ENCODE assay signal across 25 cellular contexts in genomic region chr5:95114902-95115301, GRCh38.
DNase-seq lines count a peak whose midpoint lies in the region; ATAC-seq and TF ChIP-seq lines count a peak whose summit lies in the region.
"Had no signal": no experiment of that assay in that cellular context is flagged by ENCODE, and none has a peak within 500 bp of the region (broad histone marks: within the 10 kb centered on the region; RNA-seq: fewer than 3 reads in every experiment).

No MANE protein-coding gene starts in this region.

- no peak for TF ChIP-seq CTCF in left lung (IDR thresholded peaks at IDR 0.05)

- intact Hi-C loops in left lung (cut with DNase I) = no loop called here

- no peak overlapping the region for H3K4me3 ChIP-seq in left lung
- H3K4me3 ChIP-seq: A549; BLaER1; BLaER1 treated with 17β-estradiol and CSF1 and Interleukin-3, amounts not matched to agents 10 nM and 100 nM had no signal

- H3K36me3 ChIP-seq in left lung = no peaks in the 10 kb centered on the region
- H3K36me3 ChIP-seq: BE2C; BLaER1; BLaER1 treated with 17β-estradiol and CSF1 and Interleukin-3, amounts not matched to agents 10 nM and 100 nM had no signal

- ATAC-seq in left lung (peak; percentile 66), HG02973 (IDR thresholded peaks at IDR 0.05; ENCODE audit: unreplicated experiment) (no peak)
- ATAC-seq: A549; CD8-positive, alpha-beta T cell had no signal

- no peaks in the 10 kb centered on the region for H3K4me1 ChIP-seq in left lung
- H3K4me1 ChIP-seq: A549; BE2C; BLaER1; BLaER1 treated with 17β-estradiol and CSF1 and Interleukin-3, amounts not matched to agents 10 nM and 100 nM had no signal

- H3K27me3 ChIP-seq in left lung = no peaks in the 10 kb centered on the region
- H3K27me3 ChIP-seq: BE2C; BLaER1; BLaER1 treated with 17β-estradiol and CSF1 and Interleukin-3, amounts not matched to agents 10 nM and 100 nM had no signal

- H3K27ac ChIP-seq in left lung = no peak overlapping the region
- H3K27ac ChIP-seq: 22Rv1; A549; BLaER1; BLaER1 treated with 17β-estradiol and CSF1 and Interleukin-3, amounts not matched to agents 10 nM and 100 nM; C4-2B had no signal

- DNase-seq in left lung = no peak
- DNase-seq: 8988T; ACHN; AML-193; BE2C; C1 segment of cervical spinal cord; Caco-2; Calu3; CD4-positive, alpha-beta memory T cell; CD4-positive, alpha-beta T cell; CD4-positive, CD25-positive, alpha-beta regulatory T cell; CD8-positive, alpha-beta memory T cell; CD8-positive, alpha-beta T cell; COR-L47; DMS 273 treated with DMSO at 0.1 percent for 48 hours; DMS153; DMS79 treated with DMSO at 0.1 percent for 48 hours; DND-41; EL had no signal

- H3K9me3 ChIP-seq in left lung = peaks cover 0 to 5% of the 10 kb centered on the region in 2 donors
- H3K9me3 ChIP-seq: A549, BE2C, BLaER1, Caco-2 had no signal
